8 cellular contexts compared by ENCODE assay signal in genomic region chr6:169789146-169789943, GRCh38. TPM values are rescaled to one million over a fixed set of nuclear protein-coding genes. Genes with fewer than 3 reads are reported as not detected.
DNase-seq lines count a peak whose midpoint lies in the region; ATAC-seq and TF ChIP-seq lines count a peak whose summit lies in the region.

No MANE protein-coding gene starts in this region.

- peaks cover 17% of the 10 kb centered on the region for H3K4me1 ChIP-seq in left ventricle myocardium inferior
- peaks cover 4 to 8% of the 10 kb centered on the region in 2 donors for H3K4me1 ChIP-seq in uterus

- intact Hi-C loops in left ventricle myocardium inferior (cut with micrococcal nuclease) (loop anchor here (5.0 kb wide), 1 partner anchor 738 kb away; no protein-coding TSS in a partner anchor), left ventricle myocardium superior (cut with micrococcal nuclease) (no loop called here), uterus (cut with DNase I; ENCODE audit: low total_unique reads) (no loop called here)

- no peak for DNase-seq in left ventricle myocardium inferior
- no peak for DNase-seq in left ventricle myocardium superior
- no peak for DNase-seq in astrocyte of the cerebellum (ENCODE audit: low read depth)
- DNase-seq in mesenteric fat pad (ENCODE audit: low spot score) = peak; percentile 68
- no peak for DNase-seq in uterus
- no peak for DNase-seq in NCI-H345 (lab: John Stamatoyannopoulos, UW)
- DNase-seq in LoVo (ENCODE audit: low spot score) = no peak

- in situ Hi-C loops in astrocyte of the cerebellum (cut with HindIII; ENCODE audit: low sequenced_read_pairs) = no loop called here

- TF ChIP-seq CTCF in left ventricle myocardium inferior (IDR thresholded peaks at IDR 0.05; ENCODE audit: borderline replicate concordance) (no peak), astrocyte of the cerebellum (IDR thresholded peaks at IDR 0.05; ENCODE audit: low read depth, low read length, missing control alignments) (no peak), uterus (IDR thresholded peaks at IDR 0.05) (no peak)

- H3K27ac ChIP-seq in left ventricle myocardium inferior (replicated peaks) = no peak overlapping the region
- H3K27ac ChIP-seq in uterus = peak overlapping the region; percentile 81 to 92

- H3K36me3 ChIP-seq in left ventricle myocardium inferior = no peaks in the 10 kb centered on the region
- no peaks in the 10 kb centered on the region for H3K36me3 ChIP-seq in uterus

- H3K27me3 ChIP-seq in left ventricle myocardium inferior (ENCODE audit: low read depth) (peaks cover 17% of the 10 kb centered on the region), uterus (no peaks in the 10 kb centered on the region)

- ATAC-seq in left ventricle myocardium superior = no peak
- ATAC-seq in HG03025 (IDR thresholded peaks at IDR 0.05; ENCODE audit: low FRiP score, unreplicated experiment) = no peak

- peak overlapping the region; percentile 67 for H3K4me3 ChIP-seq in left ventricle myocardium inferior
- peak overlapping the region; percentile 35 for H3K4me3 ChIP-seq in astrocyte of the cerebellum (ENCODE audit: low read depth, low read length)
- peak overlapping the region; percentile 30 to 48 for H3K4me3 ChIP-seq in uterus

- H3K9me3 ChIP-seq in left ventricle myocardium inferior (replicated peaks) (no peaks in the 10 kb centered on the region), uterus (no peaks in the 10 kb centered on the region)

- TF ChIP-seq POLR2A in uterus (IDR thresholded peaks at IDR 0.05) = no peak

RNA-seq across cellular contexts. Expression of gene ERMARD, which starts 37.9 kb away (rescaled TPM):
- 9.3 TPM for total RNA-seq in left ventricle myocardium inferior
- total RNA-seq in left ventricle myocardium superior = 9.4 TPM
- 19.8 TPM for total RNA-seq in mesenteric fat pad
- total RNA-seq in uterus = 10 to 100 TPM; 13.5 to 37.1 (median 28.6) TPM

RNA-seq across cellular contexts. Expression of gene DYNLT2, which starts 38.0 kb away (rescaled TPM):
- total RNA-seq in left ventricle myocardium inferior (0.66 TPM), left ventricle myocardium superior (0.62 TPM), mesenteric fat pad (0.71 TPM), uterus (1 to 10 TPM in 2 of 4 donors, under 1 TPM in 1, not detected in 1; 0.26 to 3.0 (median 2.7) TPM)
